Comparison of ENCODE assay signal across 34 cellular contexts in the genomic region with DNA sequence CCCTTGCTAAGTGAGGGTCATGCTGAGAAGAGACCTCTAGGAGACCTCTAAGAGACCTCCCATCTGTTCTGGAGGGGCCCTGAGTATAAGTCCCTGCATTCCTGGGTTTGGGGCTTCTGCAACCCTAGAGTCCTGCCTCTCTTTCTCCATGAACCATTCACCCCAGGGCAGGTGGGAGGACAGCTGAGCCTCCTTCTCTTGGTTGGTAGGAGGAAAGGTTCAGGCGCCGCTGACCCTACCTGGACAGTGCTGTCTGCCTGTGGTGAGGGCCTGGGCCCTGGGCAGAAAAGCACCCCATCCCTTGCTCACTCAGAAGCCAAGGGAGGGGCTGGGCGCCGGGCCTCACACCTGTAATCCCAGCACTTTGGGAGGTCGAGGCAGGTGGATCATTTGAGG. TPM values are rescaled to one million over a fixed set of nuclear protein-coding genes. Genes with fewer than 3 reads are reported as not detected.
"Had no signal": no experiment of that assay in that cellular context is flagged by ENCODE, and none has a peak within 500 bp of the region (broad histone marks: within the 10 kb centered on the region; RNA-seq: fewer than 3 reads in every experiment).

No MANE protein-coding gene starts in this region.

- H3K4me3 Mint-ChIP-seq: activated CD4-positive, alpha-beta T cell treated with anti-CD3 and anti-CD28 coated beads for 36 hours; activated naive CD8-positive, alpha-beta T cell; dendritic cell treated with granulocyte-macrophage colony-stimulating factor and Interleukin-4, amounts not matched to agents 40 ng/mL and 50 ng/mL, for 4 days; stimulated activated naive B cell treated with anti-CD40 and anti-IgM and Interleukin-4, amounts not matched to agents 10 μg/mL and 1 μg/mL and 100 μg/mL, for 72 hours; T-helper 2 cell treated with Interferon-gamma antibody and Interleukin-4, amounts not matched to agents 5 μg/mL and 100 μg/mL, for 36 hours had no signal

- H3K9me3 ChIP-seq: adrenal gland, heart right ventricle, lower lobe of right lung, neutrophil, ovary, prostate gland, sigmoid colon, tibial nerve had no signal

- ATAC-seq: activated CD4-positive, alpha-beta T cell treated with anti-CD3 and anti-CD28 coated beads for 36 hours; foreskin keratinocyte; stimulated activated naive B cell treated with anti-CD40 and anti-IgM and Interleukin-4, amounts not matched to agents 10 μg/mL and 1 μg/mL and 100 μg/mL, for 72 hours had no signal

- H3K4me3 ChIP-seq: adrenal gland, heart right ventricle, lower lobe of right lung, ovary, prostate gland, sigmoid colon, tibial nerve had no signal

- DNase-seq: activated CD4-positive, alpha-beta T cell treated with anti-CD3 and anti-CD28 coated beads for 36 hours; activated CD4-positive, CD25-positive, alpha-beta regulatory T cell; activated effector memory CD4-positive, alpha-beta T cell treated with Interleukin-2 at 50 U/mL for 16 hours; activated naive CD4-positive, alpha-beta T cell treated with Interleukin-2 at 50 U/mL for 16 hours; activated T-cell treated with anti-CD3 and anti-CD28 coated beads for 4 hours; adrenal gland; caudate nucleus; foreskin keratinocyte; heart right ventricle; kidney glomerular epithelial cell; lower lobe of right lung; mesenchymal stem cell; ovary; retina; sigmoid colon; stimulated activated CD4-positive, alpha-beta T cell treated with anti-CD3 and anti-CD28 coated beads, Interleukin-1b, Interleukin-23, amount 100 ng/mL, for 48 hours; stimulated activated CD4-positive, alpha-beta T cell treated with anti-CD3 and anti-CD28 coated beads, Interleukin-4, amount 100 ng/mL, for 4 hours; stimulated activated CD8-positive, alpha-beta memory T cell treated with anti-CD3 and anti-CD28 coated beads, Interleukin-4, amount 100 ng/mL, for 48 hours; stimulated activated naive B cell treated with anti-CD40 and anti-IgM and Interleukin-4, amounts not matched to agents 10 μg/mL and 1 μg/mL and 100 μg/mL, for 72 hours; T-helper 1 cell had no signal

- H3K4me1 ChIP-seq: adrenal gland, foreskin keratinocyte, heart right ventricle, lower lobe of right lung, prostate gland, sigmoid colon, tibial nerve had no signal

- H3K4me2 ChIP-seq: smooth muscle cell had no signal

- H3K27ac Mint-ChIP-seq: activated CD4-positive, alpha-beta T cell treated with anti-CD3 and anti-CD28 coated beads for 36 hours; activated naive CD8-positive, alpha-beta T cell; dendritic cell treated with granulocyte-macrophage colony-stimulating factor and Interleukin-4, amounts not matched to agents 40 ng/mL and 50 ng/mL, for 4 days; stimulated activated naive B cell treated with anti-CD40 and anti-IgM and Interleukin-4, amounts not matched to agents 10 μg/mL and 1 μg/mL and 100 μg/mL, for 72 hours; T-helper 2 cell treated with Interferon-gamma antibody and Interleukin-4, amounts not matched to agents 5 μg/mL and 100 μg/mL, for 36 hours had no signal

- H3K9me3 Mint-ChIP-seq: dendritic cell treated with granulocyte-macrophage colony-stimulating factor and Interleukin-4, amounts not matched to agents 40 ng/mL and 50 ng/mL, for 4 days; endodermal cell; nephron; stimulated activated naive B cell treated with anti-CD40 and anti-IgM and Interleukin-4, amounts not matched to agents 10 μg/mL and 1 μg/mL and 100 μg/mL, for 72 hours; T-helper 2 cell treated with Interferon-gamma antibody and Interleukin-4, amounts not matched to agents 5 μg/mL and 100 μg/mL, for 36 hours had no signal

- H3K36me3 ChIP-seq: adrenal gland, heart right ventricle, lower lobe of right lung, neutrophil, ovary, prostate gland, sigmoid colon, tibial nerve had no signal

- H3K27ac ChIP-seq: adrenal gland, foreskin keratinocyte, heart right ventricle, lower lobe of right lung, neutrophil, ovary, prostate gland, sigmoid colon had no signal

- H3K27me3 Mint-ChIP-seq: activated CD4-positive, alpha-beta T cell treated with anti-CD3 and anti-CD28 coated beads for 36 hours; activated naive CD8-positive, alpha-beta T cell; dendritic cell treated with granulocyte-macrophage colony-stimulating factor and Interleukin-4, amounts not matched to agents 40 ng/mL and 50 ng/mL, for 4 days had no signal

- H3K36me3 Mint-ChIP-seq: activated naive CD8-positive, alpha-beta T cell; stimulated activated naive B cell treated with anti-CD40 and anti-IgM and Interleukin-4, amounts not matched to agents 10 μg/mL and 1 μg/mL and 100 μg/mL, for 72 hours had no signal

- H3K4me1 Mint-ChIP-seq: activated CD4-positive, alpha-beta T cell treated with anti-CD3 and anti-CD28 coated beads for 36 hours; nephron had no signal

- H3K27me3 ChIP-seq: adrenal gland, foreskin keratinocyte, heart right ventricle, neutrophil, ovary, sigmoid colon, tibial nerve had no signal

RNA-seq across cellular contexts. Expression of gene VIL1, which starts 0.6 kb away (rescaled TPM):
- total RNA-seq: activated CD4-positive, alpha-beta T cell treated with anti-CD3 and anti-CD28 coated beads for 36 hours; astrocyte; chondrocyte; esophagus mucosa; foreskin keratinocyte; heart right ventricle; smooth muscle cell; temporal lobe; tibial nerve; urinary bladder had no signal

RNA-seq across cellular contexts. Expression of gene SLC11A1, which starts 36.2 kb away (rescaled TPM):
- total RNA-seq: astrocyte had no signal
